ENCODE assay signal across 1 cellular context in the genomic region with DNA sequence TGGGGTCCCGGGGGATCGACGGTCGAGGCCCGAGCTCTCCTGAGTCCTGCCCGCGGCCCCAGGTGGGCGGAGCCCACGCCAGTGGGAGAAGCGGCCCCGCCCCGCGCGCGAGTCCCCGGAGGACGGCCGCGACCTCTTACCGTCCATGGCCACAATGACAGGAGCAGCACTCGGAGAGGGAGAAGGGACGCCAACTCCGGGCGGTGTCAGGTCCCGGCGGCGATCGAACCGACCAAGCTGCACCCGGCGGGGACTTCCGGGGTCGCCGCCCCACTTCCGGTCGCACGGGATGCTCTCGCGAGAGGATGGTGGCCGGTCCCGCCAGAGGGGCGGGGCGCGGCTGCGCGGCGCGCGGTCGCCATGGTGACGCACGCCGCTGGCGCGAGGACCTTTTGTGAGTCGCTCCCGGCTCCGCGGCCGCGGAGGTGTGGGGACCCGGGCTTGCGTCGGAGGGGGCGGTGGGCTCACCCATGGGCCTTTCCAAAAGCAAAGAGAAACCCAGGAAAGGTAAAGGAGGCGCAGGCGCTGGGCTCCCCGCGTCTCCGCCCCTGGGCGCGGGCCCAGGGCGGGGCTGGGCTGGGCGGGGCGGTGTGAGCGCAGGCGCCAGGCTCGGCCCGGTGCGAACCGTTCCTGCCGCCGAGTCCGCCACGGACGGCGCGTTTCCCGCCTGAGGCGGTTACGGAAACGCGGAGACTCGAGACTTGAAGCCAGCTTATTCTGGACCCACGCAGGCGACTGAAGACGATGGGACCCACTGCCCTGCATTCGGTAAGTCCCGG.
A peak's percentile ranks its signal among the peaks of the same experiment; 100 is the strongest.
TF ChIP-seq lines count a peak whose summit lies in the region.

A gene (minus strand): TSS at position 267 of the 779 bp plus-strand sequence. CDS start 120 bp downstream, at position 147.
A gene (plus strand): TSS at position 395 of the 779 bp plus-strand sequence. CDS start 76 bp downstream, at position 471.

TF ChIP-seq in GM12878, 131 proteins besides CTCF, POLR2A, EP300 and RAD21 (continued from another document):
- TF ChIP-seq, protein P1, sequence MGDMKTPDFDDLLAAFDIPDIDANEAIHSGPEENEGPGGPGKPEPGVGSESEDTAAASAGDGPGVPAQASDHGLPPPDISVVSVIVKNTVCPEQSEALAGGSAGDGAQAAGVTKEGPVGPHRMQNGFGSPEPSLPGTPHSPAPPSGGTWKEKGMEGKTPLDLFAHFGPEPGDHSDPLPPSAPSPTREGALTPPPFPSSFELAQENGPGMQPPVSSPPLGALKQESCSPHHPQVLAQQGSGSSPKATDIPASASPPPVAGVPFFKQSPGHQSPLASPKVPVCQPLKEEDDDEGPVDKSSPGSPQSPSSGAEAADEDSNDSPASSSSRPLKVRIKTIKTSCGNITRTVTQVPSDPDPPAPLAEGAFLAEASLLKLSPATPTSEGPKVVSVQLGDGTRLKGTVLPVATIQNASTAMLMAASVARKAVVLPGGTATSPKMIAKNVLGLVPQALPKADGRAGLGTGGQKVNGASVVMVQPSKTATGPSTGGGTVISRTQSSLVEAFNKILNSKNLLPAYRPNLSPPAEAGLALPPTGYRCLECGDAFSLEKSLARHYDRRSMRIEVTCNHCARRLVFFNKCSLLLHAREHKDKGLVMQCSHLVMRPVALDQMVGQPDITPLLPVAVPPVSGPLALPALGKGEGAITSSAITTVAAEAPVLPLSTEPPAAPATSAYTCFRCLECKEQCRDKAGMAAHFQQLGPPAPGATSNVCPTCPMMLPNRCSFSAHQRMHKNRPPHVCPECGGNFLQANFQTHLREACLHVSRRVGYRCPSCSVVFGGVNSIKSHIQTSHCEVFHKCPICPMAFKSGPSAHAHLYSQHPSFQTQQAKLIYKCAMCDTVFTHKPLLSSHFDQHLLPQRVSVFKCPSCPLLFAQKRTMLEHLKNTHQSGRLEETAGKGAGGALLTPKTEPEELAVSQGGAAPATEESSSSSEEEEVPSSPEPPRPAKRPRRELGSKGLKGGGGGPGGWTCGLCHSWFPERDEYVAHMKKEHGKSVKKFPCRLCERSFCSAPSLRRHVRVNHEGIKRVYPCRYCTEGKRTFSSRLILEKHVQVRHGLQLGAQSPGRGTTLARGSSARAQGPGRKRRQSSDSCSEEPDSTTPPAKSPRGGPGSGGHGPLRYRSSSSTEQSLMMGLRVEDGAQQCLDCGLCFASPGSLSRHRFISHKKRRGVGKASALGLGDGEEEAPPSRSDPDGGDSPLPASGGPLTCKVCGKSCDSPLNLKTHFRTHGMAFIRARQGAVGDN (IDR thresholded peaks at IDR 0.05): 0 out of 2 replicates have a peak, but pooled peaks have one; percentile 34
- TF ChIP-seq WRNIP1 (IDR thresholded peaks at IDR 0.05; ENCODE audit: borderline replicate concordance, low read depth, low read length) (no peak), IKZF1 (conservative IDR thresholded peaks at IDR 0.05) (peak; percentile 62), ZNF217 (IDR thresholded peaks at IDR 0.05) (no peak), BRCA1 (IDR thresholded peaks at IDR 0.05; ENCODE audit: low read depth, low read length) (peak; percentile 77), POLR2AphosphoS5 (IDR thresholded peaks at IDR 0.05; ENCODE audit: low read length) (peak; percentile 94), SIN3A (IDR thresholded peaks at IDR 0.05; ENCODE audit: low read depth, low read length) (peak; percentile 95), FOXK2 (IDR thresholded peaks at IDR 0.05) (no peak), STAT3 (IDR thresholded peaks at IDR 0.05; ENCODE audit: low read depth, low read length) (no peak), HDGF (IDR thresholded peaks at IDR 0.05) (no peak), ZZZ3 (IDR thresholded peaks at IDR 0.05; ENCODE audit: control insufficient read depth, insufficient read length, low read depth) (no peak), RCOR1 (conservative IDR thresholded peaks at IDR 0.05; ENCODE audit: low read depth, low read length) (0 out of 2 replicates have a peak, but pooled peaks have one; percentile 13), NFIC (IDR thresholded peaks at IDR 0.05; ENCODE audit: low read depth, low read length) (no peak), SMAD1 (IDR thresholded peaks at IDR 0.05; ENCODE audit: low read depth, partially characterized antibody) (no peak), SMC3 (IDR thresholded peaks at IDR 0.05; ENCODE audit: borderline replicate concordance, low read length) (0 out of 2 replicates have a peak, but pooled peaks have one; percentile 7), RB1 (IDR thresholded peaks at IDR 0.05; ENCODE audit: borderline replicate concordance) (0 out of 2 replicates have a peak, but pooled peaks have one; percentile 67), MEF2B (IDR thresholded peaks at IDR 0.05; ENCODE audit: partially characterized antibody, poor library complexity, severe bottlenecking) (peak; percentile 55), LARP7 (IDR thresholded peaks at IDR 0.05) (peak; percentile 85; the same call in 1 of the 2 replicates), SMARCA5 (IDR thresholded peaks at IDR 0.05) (no peak), YY1 (IDR thresholded peaks at IDR 0.05; ENCODE audit: low read depth, low read length) (peak; percentile 66; the same call in 1 of the 2 replicates), IKZF2 (IDR thresholded peaks at IDR 0.05) (peak in 1 of 2 experiments; percentile 16; a peak in 1 of 4 replicates), SIX5 (IDR thresholded peaks at IDR 0.05; ENCODE audit: low read depth, low read length, severe bottlenecking) (peak; percentile 31), ZNF622 (IDR thresholded peaks at IDR 0.05) (no peak)
- TF ChIP-seq, protein P2, sequence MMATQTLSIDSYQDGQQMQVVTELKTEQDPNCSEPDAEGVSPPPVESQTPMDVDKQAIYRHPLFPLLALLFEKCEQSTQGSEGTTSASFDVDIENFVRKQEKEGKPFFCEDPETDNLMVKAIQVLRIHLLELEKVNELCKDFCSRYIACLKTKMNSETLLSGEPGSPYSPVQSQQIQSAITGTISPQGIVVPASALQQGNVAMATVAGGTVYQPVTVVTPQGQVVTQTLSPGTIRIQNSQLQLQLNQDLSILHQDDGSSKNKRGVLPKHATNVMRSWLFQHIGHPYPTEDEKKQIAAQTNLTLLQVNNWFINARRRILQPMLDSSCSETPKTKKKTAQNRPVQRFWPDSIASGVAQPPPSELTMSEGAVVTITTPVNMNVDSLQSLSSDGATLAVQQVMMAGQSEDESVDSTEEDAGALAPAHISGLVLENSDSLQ (IDR thresholded peaks at IDR 0.05): 0 out of 2 replicates have a peak, but pooled peaks have one; percentile 17
- TF ChIP-seq, protein P3, sequence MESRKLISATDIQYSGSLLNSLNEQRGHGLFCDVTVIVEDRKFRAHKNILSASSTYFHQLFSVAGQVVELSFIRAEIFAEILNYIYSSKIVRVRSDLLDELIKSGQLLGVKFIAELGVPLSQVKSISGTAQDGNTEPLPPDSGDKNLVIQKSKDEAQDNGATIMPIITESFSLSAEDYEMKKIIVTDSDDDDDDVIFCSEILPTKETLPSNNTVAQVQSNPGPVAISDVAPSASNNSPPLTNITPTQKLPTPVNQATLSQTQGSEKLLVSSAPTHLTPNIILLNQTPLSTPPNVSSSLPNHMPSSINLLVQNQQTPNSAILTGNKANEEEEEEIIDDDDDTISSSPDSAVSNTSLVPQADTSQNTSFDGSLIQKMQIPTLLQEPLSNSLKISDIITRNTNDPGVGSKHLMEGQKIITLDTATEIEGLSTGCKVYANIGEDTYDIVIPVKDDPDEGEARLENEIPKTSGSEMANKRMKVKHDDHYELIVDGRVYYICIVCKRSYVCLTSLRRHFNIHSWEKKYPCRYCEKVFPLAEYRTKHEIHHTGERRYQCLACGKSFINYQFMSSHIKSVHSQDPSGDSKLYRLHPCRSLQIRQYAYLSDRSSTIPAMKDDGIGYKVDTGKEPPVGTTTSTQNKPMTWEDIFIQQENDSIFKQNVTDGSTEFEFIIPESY (IDR thresholded peaks at IDR 0.05): no peak
- TF ChIP-seq, protein P4, sequence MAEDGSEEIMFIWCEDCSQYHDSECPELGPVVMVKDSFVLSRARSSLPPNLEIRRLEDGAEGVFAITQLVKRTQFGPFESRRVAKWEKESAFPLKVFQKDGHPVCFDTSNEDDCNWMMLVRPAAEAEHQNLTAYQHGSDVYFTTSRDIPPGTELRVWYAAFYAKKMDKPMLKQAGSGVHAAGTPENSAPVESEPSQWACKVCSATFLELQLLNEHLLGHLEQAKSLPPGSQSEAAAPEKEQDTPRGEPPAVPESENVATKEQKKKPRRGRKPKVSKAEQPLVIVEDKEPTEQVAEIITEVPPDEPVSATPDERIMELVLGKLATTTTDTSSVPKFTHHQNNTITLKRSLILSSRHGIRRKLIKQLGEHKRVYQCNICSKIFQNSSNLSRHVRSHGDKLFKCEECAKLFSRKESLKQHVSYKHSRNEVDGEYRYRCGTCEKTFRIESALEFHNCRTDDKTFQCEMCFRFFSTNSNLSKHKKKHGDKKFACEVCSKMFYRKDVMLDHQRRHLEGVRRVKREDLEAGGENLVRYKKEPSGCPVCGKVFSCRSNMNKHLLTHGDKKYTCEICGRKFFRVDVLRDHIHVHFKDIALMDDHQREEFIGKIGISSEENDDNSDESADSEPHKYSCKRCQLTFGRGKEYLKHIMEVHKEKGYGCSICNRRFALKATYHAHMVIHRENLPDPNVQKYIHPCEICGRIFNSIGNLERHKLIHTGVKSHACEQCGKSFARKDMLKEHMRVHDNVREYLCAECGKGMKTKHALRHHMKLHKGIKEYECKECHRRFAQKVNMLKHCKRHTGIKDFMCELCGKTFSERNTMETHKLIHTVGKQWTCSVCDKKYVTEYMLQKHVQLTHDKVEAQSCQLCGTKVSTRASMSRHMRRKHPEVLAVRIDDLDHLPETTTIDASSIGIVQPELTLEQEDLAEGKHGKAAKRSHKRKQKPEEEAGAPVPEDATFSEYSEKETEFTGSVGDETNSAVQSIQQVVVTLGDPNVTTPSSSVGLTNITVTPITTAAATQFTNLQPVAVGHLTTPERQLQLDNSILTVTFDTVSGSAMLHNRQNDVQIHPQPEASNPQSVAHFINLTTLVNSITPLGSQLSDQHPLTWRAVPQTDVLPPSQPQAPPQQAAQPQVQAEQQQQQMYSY (CRISPR knock-in tag; IDR thresholded peaks at IDR 0.05): no peak
- TF ChIP-seq, protein P5, sequence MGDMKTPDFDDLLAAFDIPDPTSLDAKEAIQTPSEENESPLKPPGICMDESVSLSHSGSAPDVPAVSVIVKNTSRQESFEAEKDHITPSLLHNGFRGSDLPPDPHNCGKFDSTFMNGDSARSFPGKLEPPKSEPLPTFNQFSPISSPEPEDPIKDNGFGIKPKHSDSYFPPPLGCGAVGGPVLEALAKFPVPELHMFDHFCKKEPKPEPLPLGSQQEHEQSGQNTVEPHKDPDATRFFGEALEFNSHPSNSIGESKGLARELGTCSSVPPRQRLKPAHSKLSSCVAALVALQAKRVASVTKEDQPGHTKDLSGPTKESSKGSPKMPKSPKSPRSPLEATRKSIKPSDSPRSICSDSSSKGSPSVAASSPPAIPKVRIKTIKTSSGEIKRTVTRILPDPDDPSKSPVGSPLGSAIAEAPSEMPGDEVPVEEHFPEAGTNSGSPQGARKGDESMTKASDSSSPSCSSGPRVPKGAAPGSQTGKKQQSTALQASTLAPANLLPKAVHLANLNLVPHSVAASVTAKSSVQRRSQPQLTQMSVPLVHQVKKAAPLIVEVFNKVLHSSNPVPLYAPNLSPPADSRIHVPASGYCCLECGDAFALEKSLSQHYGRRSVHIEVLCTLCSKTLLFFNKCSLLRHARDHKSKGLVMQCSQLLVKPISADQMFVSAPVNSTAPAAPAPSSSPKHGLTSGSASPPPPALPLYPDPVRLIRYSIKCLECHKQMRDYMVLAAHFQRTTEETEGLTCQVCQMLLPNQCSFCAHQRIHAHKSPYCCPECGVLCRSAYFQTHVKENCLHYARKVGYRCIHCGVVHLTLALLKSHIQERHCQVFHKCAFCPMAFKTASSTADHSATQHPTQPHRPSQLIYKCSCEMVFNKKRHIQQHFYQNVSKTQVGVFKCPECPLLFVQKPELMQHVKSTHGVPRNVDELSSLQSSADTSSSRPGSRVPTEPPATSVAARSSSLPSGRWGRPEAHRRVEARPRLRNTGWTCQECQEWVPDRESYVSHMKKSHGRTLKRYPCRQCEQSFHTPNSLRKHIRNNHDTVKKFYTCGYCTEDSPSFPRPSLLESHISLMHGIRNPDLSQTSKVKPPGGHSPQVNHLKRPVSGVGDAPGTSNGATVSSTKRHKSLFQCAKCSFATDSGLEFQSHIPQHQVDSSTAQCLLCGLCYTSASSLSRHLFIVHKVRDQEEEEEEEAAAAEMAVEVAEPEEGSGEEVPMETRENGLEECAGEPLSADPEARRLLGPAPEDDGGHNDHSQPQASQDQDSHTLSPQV (IDR thresholded peaks at IDR 0.05): no peak
